24 cellular contexts compared by ENCODE assay signal in genomic region chr9:106846307-106846706, GRCh38.
"Had no signal": no experiment of that assay in that cellular context is flagged by ENCODE, and none has a peak within 500 bp of the region (broad histone marks: within the 10 kb centered on the region; RNA-seq: fewer than 3 reads in every experiment).

No MANE protein-coding gene starts in this region.

- H3K4me1 ChIP-seq: left lung, lower lobe of right lung, right atrium auricular region, right lobe of liver, tibial nerve, uterus had no signal

- H3K9me3 ChIP-seq: left lung, lower lobe of right lung, neutrophil, right atrium auricular region, right lobe of liver, tibial nerve, uterus had no signal

- DNase-seq: islet precursor cell; kidney glomerular epithelial cell; left cardiac atrium; lower lobe of right lung; mesenchymal stem cell; naive B cell; natural killer cell; nephron progenitor cell; occipital lobe; right lobe of liver; stimulated activated CD4-positive, alpha-beta T cell treated with anti-CD3 and anti-CD28 coated beads, Interleukin-12 subunit alpha, Interleukin-12 subunit beta, amount 100 ng/mL, for 4 hours; stimulated activated CD4-positive, alpha-beta T cell treated with anti-CD3 and anti-CD28 coated beads, Interleukin-15, amount 100 ng/mL, for 24 hours; stimulated activated CD4-positive, alpha-beta T cell treated with anti-CD3 and anti-CD28 coated beads, Interleukin-2, amount 100 ng/mL, for 24 hours; stimulated activated CD4-positive, alpha-beta T cell treated with anti-CD3 and anti-CD28 coated beads, Interleukin-4, amount 100 ng/mL, for 1 hour; stimulated activated naive CD4-positive, alpha-beta T cell; uterus had no signal

- H3K27me3 ChIP-seq: left lung, neural progenitor cell, neutrophil, right atrium auricular region, right lobe of liver, tibial nerve, uterus had no signal

- H3K4me1 Mint-ChIP-seq: naive B cell, natural killer cell, nephron progenitor cell, neural progenitor cell had no signal

- H3K9ac ChIP-seq: neural progenitor cell had no signal

- H3K4me3 ChIP-seq: left lung, lower lobe of right lung, neural progenitor cell, right atrium auricular region, right lobe of liver, tibial nerve, uterus had no signal

- H3K27ac ChIP-seq: left lung, lower lobe of right lung, neural progenitor cell, neutrophil, right atrium auricular region, right lobe of liver, tibial nerve, uterus had no signal

- H3K36me3 ChIP-seq: left lung, lower lobe of right lung, neural progenitor cell, neutrophil, right atrium auricular region, right lobe of liver, tibial nerve, uterus had no signal

- H3K36me3 Mint-ChIP-seq: naive B cell, natural killer cell, neural progenitor cell, type B pancreatic cell had no signal

- H3K27ac Mint-ChIP-seq: naive B cell; natural killer cell; nephron progenitor cell; neural progenitor cell; progenitor cell of endocrine pancreas; stimulated activated naive CD8-positive, alpha-beta T cell treated with anti-CD3 and anti-CD28 coated beads, Interleukin-15, Interleukin-2, amounts not matched to agents 100 ng/mL and 50 ng/mL, for 24 hours; type B pancreatic cell had no signal

- H3K4me3 Mint-ChIP-seq: naive B cell; natural killer cell; nephron progenitor cell; neural progenitor cell; stimulated activated naive CD8-positive, alpha-beta T cell treated with anti-CD3 and anti-CD28 coated beads, Interleukin-15, Interleukin-2, amounts not matched to agents 100 ng/mL and 50 ng/mL, for 24 hours; type B pancreatic cell had no signal

- ATAC-seq: left cardiac atrium, left lung, lower lobe of right lung, natural killer cell, right lobe of liver had no signal

- H3K9me3 Mint-ChIP-seq: naive B cell; natural killer cell; nephron progenitor cell; neural progenitor cell; stimulated activated naive CD8-positive, alpha-beta T cell treated with anti-CD3 and anti-CD28 coated beads, Interleukin-15, Interleukin-2, amounts not matched to agents 100 ng/mL and 50 ng/mL, for 24 hours; type B pancreatic cell had no signal
